Comparison of ENCODE assay signal across 8 cellular contexts in genomic region chr4:185883591-185883990, GRCh38.
"Had no signal": no experiment of that assay in that cellular context is flagged by ENCODE, and none has a peak within 500 bp of the region (broad histone marks: within the 10 kb centered on the region; RNA-seq: fewer than 3 reads in every experiment).

No MANE protein-coding gene starts in this region.

- H3K36me3 Mint-ChIP-seq: IgD-negative memory B cell had no signal

- H3K4me3 Mint-ChIP-seq: HFFc6, IgD-negative memory B cell had no signal

- H3K36me3 ChIP-seq: HAP-1 had no signal

- DNase-seq: GM23248, GOT3, H7, HFFc6, KBM-7 had no signal

- H3K4me3 ChIP-seq: GM23248, HAP-1 had no signal

- H3K27ac ChIP-seq: GM23248, HL-60 had no signal

- H3K27ac Mint-ChIP-seq: HFFc6, IgD-negative memory B cell had no signal

- H3K9me3 ChIP-seq: HAP-1 had no signal
